In the genomic region with DNA sequence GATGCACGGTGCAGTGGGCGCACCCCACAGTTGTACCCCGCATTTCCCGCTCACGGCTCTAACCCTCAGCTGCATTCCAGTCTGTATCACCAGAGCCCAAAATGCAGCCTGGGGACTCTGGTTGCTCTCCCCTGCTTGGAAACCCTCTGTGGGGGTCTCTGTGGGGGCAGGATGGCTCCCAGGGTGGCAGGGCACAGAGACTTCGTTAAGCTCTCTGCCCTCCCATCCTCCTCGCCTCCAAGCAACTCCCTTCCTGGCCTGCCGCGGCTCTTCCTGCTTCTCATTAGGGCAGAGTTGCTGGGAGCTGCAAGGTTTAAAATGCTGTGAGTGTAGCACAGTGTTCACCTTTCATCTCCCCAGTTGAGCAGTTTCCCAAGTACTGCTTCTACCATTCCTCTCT, we compare ENCODE assay signal across 25 cellular contexts.
DNase-seq lines count a peak whose midpoint lies in the region; ATAC-seq, FAIRE-seq and TF ChIP-seq lines count a peak whose summit lies in the region.
"Had no signal": no experiment of that assay in that cellular context is flagged by ENCODE, and none has a peak within 500 bp of the region (broad histone marks: within the 10 kb centered on the region; RNA-seq: fewer than 3 reads in every experiment).

No MANE protein-coding gene starts in this region.

- H3K27me3 Mint-ChIP-seq in activated CD4-positive, alpha-beta T cell treated with anti-CD3 and anti-CD28 coated beads, Interleukin-2, amount 10 ng/mL, durations not matched to agents 7 days and 5 days = peaks cover 28% of the 10 kb centered on the region
- H3K27me3 Mint-ChIP-seq in activated CD4-positive, alpha-beta T cell treated with anti-CD3 and anti-CD28 coated beads, Interleukin-2, amount 10 ng/mL, durations not matched to agents 24 days and 14 days = peaks cover 32% of the 10 kb centered on the region
- H3K27me3 Mint-ChIP-seq in nephron (ENCODE audit: low read depth) = peaks cover 13% of the 10 kb centered on the region
- peaks cover 8% of the 10 kb centered on the region for H3K27me3 Mint-ChIP-seq in type B pancreatic cell
- H3K27me3 Mint-ChIP-seq in activated naive CD4-positive, alpha-beta T cell treated with anti-CD3 and anti-CD28 coated beads, Interleukin-2, amount 10 ng/mL, durations not matched to agents 7 days and 5 days = peaks cover 81% of the 10 kb centered on the region
- H3K27me3 Mint-ChIP-seq in activated CD8-positive, alpha-beta memory T cell treated with anti-CD3 and anti-CD28 coated beads, Interleukin-2, amount 10 ng/mL, durations not matched to agents 7 days and 5 days = peaks cover 19% of the 10 kb centered on the region

- no peaks in the 10 kb centered on the region for H3K27me3 ChIP-seq in pancreas
- H3K27me3 ChIP-seq: BE2C had no signal

- H3K36me3 ChIP-seq in pancreas = no peaks in the 10 kb centered on the region
- H3K36me3 ChIP-seq: BE2C, colonic mucosa, SJCRH30 had no signal

- no peaks in the 10 kb centered on the region for H3K9me3 ChIP-seq in pancreas
- H3K9me3 ChIP-seq: BE2C, colonic mucosa, SJCRH30 had no signal

- intact Hi-C loops in activated CD4-positive, alpha-beta T cell treated with anti-CD3 and anti-CD28 coated beads, Interleukin-2, amount 10 ng/mL, durations not matched to agents 24 days and 14 days (cut with micrococcal nuclease) = no loop called here
- intact Hi-C loops in pancreas (cut with DNase I) = no loop called here

- no peak overlapping the region for H3K4me3 Mint-ChIP-seq in activated CD4-positive, alpha-beta T cell treated with anti-CD3 and anti-CD28 coated beads, Interleukin-2, amount 10 ng/mL, durations not matched to agents 7 days and 5 days
- no peak overlapping the region for H3K4me3 Mint-ChIP-seq in activated CD4-positive, alpha-beta T cell treated with anti-CD3 and anti-CD28 coated beads, Interleukin-2, amount 10 ng/mL, durations not matched to agents 24 days and 14 days
- H3K4me3 Mint-ChIP-seq in nephron = no peak overlapping the region
- H3K4me3 Mint-ChIP-seq in type B pancreatic cell = no peak overlapping the region
- no peak overlapping the region for H3K4me3 Mint-ChIP-seq in activated naive CD4-positive, alpha-beta T cell treated with anti-CD3 and anti-CD28 coated beads, Interleukin-2, amount 10 ng/mL, durations not matched to agents 7 days and 5 days
- no peak overlapping the region for H3K4me3 Mint-ChIP-seq in activated CD8-positive, alpha-beta memory T cell treated with anti-CD3 and anti-CD28 coated beads, Interleukin-2, amount 10 ng/mL, durations not matched to agents 7 days and 5 days
- H3K4me3 Mint-ChIP-seq: activated naive CD8-positive, alpha-beta T cell; activated T-helper 17 cell treated with anti-CD3 and anti-CD28 coated beads, Interleukin-2, amount 50 U/mL, for 72 hours; natural killer cell treated with Interleukin-12 subunit alpha and Interleukin-12 subunit beta and Interleukin-15 and Interleukin-18, amount 100 ng/mL, for 72 hours; T-helper 1 cell treated with Interleukin-12 subunit alpha and Interleukin-12 subunit beta and Interleukin-4 antibody, amounts not matched to agents 30 μg/mL and 1 μg/mL, for 36 hours had no signal

- H3K4me3 ChIP-seq in pancreas = no peak overlapping the region
- H3K4me3 ChIP-seq: colonic mucosa, GM23248, SJCRH30, smooth muscle cell had no signal

- no peaks in the 10 kb centered on the region for H3K9me3 Mint-ChIP-seq in activated CD4-positive, alpha-beta T cell treated with anti-CD3 and anti-CD28 coated beads, Interleukin-2, amount 10 ng/mL, durations not matched to agents 7 days and 5 days
- H3K9me3 Mint-ChIP-seq in activated CD4-positive, alpha-beta T cell treated with anti-CD3 and anti-CD28 coated beads, Interleukin-2, amount 10 ng/mL, durations not matched to agents 24 days and 14 days = no peaks in the 10 kb centered on the region
- H3K9me3 Mint-ChIP-seq in nephron (no peaks in the 10 kb centered on the region), type B pancreatic cell (no peaks in the 10 kb centered on the region)
- no peaks in the 10 kb centered on the region for H3K9me3 Mint-ChIP-seq in activated naive CD4-positive, alpha-beta T cell treated with anti-CD3 and anti-CD28 coated beads, Interleukin-2, amount 10 ng/mL, durations not matched to agents 7 days and 5 days
- no peaks in the 10 kb centered on the region for H3K9me3 Mint-ChIP-seq in activated CD8-positive, alpha-beta memory T cell treated with anti-CD3 and anti-CD28 coated beads, Interleukin-2, amount 10 ng/mL, durations not matched to agents 7 days and 5 days (ENCODE audit: low read depth)
- H3K9me3 Mint-ChIP-seq: activated T-helper 17 cell treated with anti-CD3 and anti-CD28 coated beads, Interleukin-2, amount 50 U/mL, for 72 hours; natural killer cell treated with Interleukin-12 subunit alpha and Interleukin-12 subunit beta and Interleukin-15 and Interleukin-18, amount 100 ng/mL, for 72 hours; T-helper 1 cell treated with Interleukin-12 subunit alpha and Interleukin-12 subunit beta and Interleukin-4 antibody, amounts not matched to agents 30 μg/mL and 1 μg/mL, for 36 hours had no signal

- peak overlapping the region; percentile 47 for H3K27ac ChIP-seq in cingulate gyrus (ENCODE audit: low read depth, low read length)
- no peak overlapping the region for H3K27ac ChIP-seq in pancreas
- H3K27ac ChIP-seq: colonic mucosa, GM23248, SJCRH30 had no signal

- FAIRE-seq in pancreas (lab: Jason Lieb, UNC) = no peak
- FAIRE-seq: RCC 7860 had no signal

- no peak for ATAC-seq in pancreas
- ATAC-seq in activated CD8-positive, alpha-beta memory T cell treated with anti-CD3 and anti-CD28 coated beads, Interleukin-2, amount 10 ng/mL, durations not matched to agents 7 days and 5 days = no peak
- ATAC-seq: activated T-helper 17 cell treated with anti-CD3 and anti-CD28 coated beads, Interleukin-2, amount 50 U/mL, for 72 hours had no signal

- peak overlapping the region; percentile 25 for H3K27ac Mint-ChIP-seq in activated CD4-positive, alpha-beta T cell treated with anti-CD3 and anti-CD28 coated beads, Interleukin-2, amount 10 ng/mL, durations not matched to agents 7 days and 5 days
- H3K27ac Mint-ChIP-seq in activated CD4-positive, alpha-beta T cell treated with anti-CD3 and anti-CD28 coated beads, Interleukin-2, amount 10 ng/mL, durations not matched to agents 24 days and 14 days = no peak overlapping the region
- H3K27ac Mint-ChIP-seq in nephron = peak overlapping the region; percentile 81 to 91 (median 84)
- H3K27ac Mint-ChIP-seq in type B pancreatic cell = peak overlapping the region; percentile 5
- H3K27ac Mint-ChIP-seq in activated naive CD4-positive, alpha-beta T cell treated with anti-CD3 and anti-CD28 coated beads, Interleukin-2, amount 10 ng/mL, durations not matched to agents 7 days and 5 days = no peak overlapping the region
- no peak overlapping the region for H3K27ac Mint-ChIP-seq in activated CD8-positive, alpha-beta memory T cell treated with anti-CD3 and anti-CD28 coated beads, Interleukin-2, amount 10 ng/mL, durations not matched to agents 7 days and 5 days
- H3K27ac Mint-ChIP-seq: activated naive CD8-positive, alpha-beta T cell; activated T-helper 17 cell treated with anti-CD3 and anti-CD28 coated beads, Interleukin-2, amount 50 U/mL, for 72 hours; natural killer cell treated with Interleukin-12 subunit alpha and Interleukin-12 subunit beta and Interleukin-15 and Interleukin-18, amount 100 ng/mL, for 72 hours; T-helper 1 cell treated with Interleukin-12 subunit alpha and Interleukin-12 subunit beta and Interleukin-4 antibody, amounts not matched to agents 30 μg/mL and 1 μg/mL, for 36 hours had no signal

- 54 to 59% methylated on average over 9 of the region's 9 CpGs for WGBS in pancreas, 2 donors

- H3K4me1 ChIP-seq in pancreas = no peaks in the 10 kb centered on the region
- H3K4me1 ChIP-seq: colonic mucosa, SJCRH30 had no signal

- POLR2A ChIA-PET in activated CD4-positive, alpha-beta T cell treated with anti-CD3 and anti-CD28 coated beads, Interleukin-2, amount 10 ng/mL, durations not matched to agents 7 days and 5 days (lab: Charles Lee) = no interaction called here

- peaks cover 5% of the 10 kb centered on the region for H3K4me1 Mint-ChIP-seq in activated CD4-positive, alpha-beta T cell treated with anti-CD3 and anti-CD28 coated beads, Interleukin-2, amount 10 ng/mL, durations not matched to agents 7 days and 5 days
- peaks cover 3% of the 10 kb centered on the region for H3K4me1 Mint-ChIP-seq in activated CD4-positive, alpha-beta T cell treated with anti-CD3 and anti-CD28 coated beads, Interleukin-2, amount 10 ng/mL, durations not matched to agents 24 days and 14 days
- peaks cover 69% of the 10 kb centered on the region for H3K4me1 Mint-ChIP-seq in nephron
- peaks cover 72% of the 10 kb centered on the region for H3K4me1 Mint-ChIP-seq in type B pancreatic cell (ENCODE audit: unreplicated experiment)
- peaks cover 6% of the 10 kb centered on the region for H3K4me1 Mint-ChIP-seq in activated naive CD4-positive, alpha-beta T cell treated with anti-CD3 and anti-CD28 coated beads, Interleukin-2, amount 10 ng/mL, durations not matched to agents 7 days and 5 days
- peaks cover 6% of the 10 kb centered on the region for H3K4me1 Mint-ChIP-seq in activated CD8-positive, alpha-beta memory T cell treated with anti-CD3 and anti-CD28 coated beads, Interleukin-2, amount 10 ng/mL, durations not matched to agents 7 days and 5 days

- TF ChIP-seq CTCF in nephron (IDR thresholded peaks at IDR 0.05; ENCODE audit: unreplicated experiment in 3 of 3) (no peak), type B pancreatic cell (conservative IDR thresholded peaks at IDR 0.05) (no peak), pancreas (IDR thresholded peaks at IDR 0.05) (no peak)

- CTCF ChIA-PET in activated CD4-positive, alpha-beta T cell treated with anti-CD3 and anti-CD28 coated beads, Interleukin-2, amount 10 ng/mL, durations not matched to agents 7 days and 5 days (lab: Charles Lee) = interaction anchor here (0.7 to 2.5 kb wide), 2 partner anchors 11 to 16 kb away, joined by 3 to 5 read pairs; no protein-coding TSS in a partner anchor
- CTCF ChIA-PET in activated naive CD4-positive, alpha-beta T cell treated with anti-CD3 and anti-CD28 coated beads, Interleukin-2, amount 10 ng/mL, durations not matched to agents 7 days and 5 days (lab: Charles Lee) = no interaction called here
- CTCF ChIA-PET in activated CD8-positive, alpha-beta memory T cell treated with anti-CD3 and anti-CD28 coated beads, Interleukin-2, amount 10 ng/mL, durations not matched to agents 7 days and 5 days (lab: Charles Lee) = interaction anchor here (1.1 to 1.8 kb wide), 2 partner anchors 10 to 26 kb away, joined by 3 read pairs; no protein-coding TSS in a partner anchor

- DNase-seq in activated CD4-positive, alpha-beta T cell treated with anti-CD3 and anti-CD28 coated beads, Interleukin-2, amount 10 ng/mL, durations not matched to agents 7 days and 5 days = no peak
- no peak for DNase-seq in activated CD4-positive, alpha-beta T cell treated with anti-CD3 and anti-CD28 coated beads, Interleukin-2, amount 10 ng/mL, durations not matched to agents 24 days and 14 days
- DNase-seq in type B pancreatic cell (ENCODE audit: extremely low spot score, unreplicated experiment) (no peak), pancreas (no peak)
- no peak for DNase-seq in activated naive CD4-positive, alpha-beta T cell treated with anti-CD3 and anti-CD28 coated beads, Interleukin-2, amount 10 ng/mL, durations not matched to agents 7 days and 5 days
- DNase-seq in activated CD8-positive, alpha-beta memory T cell treated with anti-CD3 and anti-CD28 coated beads, Interleukin-2, amount 10 ng/mL, durations not matched to agents 7 days and 5 days = no peak
- DNase-seq: activated CD4-positive, alpha-beta T cell treated with anti-CD3 and anti-CD28 coated beads, Interleukin-2, amount 50 U/mL, for 1 hour; colonic mucosa; GM23248; Kasumi-1; NCI-H1048; NCI-H2081; NCI-H446 treated with DMSO at 0.1 percent for 48 hours; NK-92 treated with Interleukin-12 subunit alpha and Interleukin-12 subunit beta, amount 100 ng/mL, for 24 hours; SJCRH30; stimulated activated naive CD4-positive, alpha-beta T cell had no signal

- no peaks in the 10 kb centered on the region for H3K36me3 Mint-ChIP-seq in activated CD4-positive, alpha-beta T cell treated with anti-CD3 and anti-CD28 coated beads, Interleukin-2, amount 10 ng/mL, durations not matched to agents 7 days and 5 days (ENCODE audit: low read depth)
- no peaks in the 10 kb centered on the region for H3K36me3 Mint-ChIP-seq in activated CD4-positive, alpha-beta T cell treated with anti-CD3 and anti-CD28 coated beads, Interleukin-2, amount 10 ng/mL, durations not matched to agents 24 days and 14 days (ENCODE audit: low read depth)
- H3K36me3 Mint-ChIP-seq in nephron (ENCODE audit: low read depth) (no peaks in the 10 kb centered on the region), type B pancreatic cell (no peaks in the 10 kb centered on the region)
- no peaks in the 10 kb centered on the region for H3K36me3 Mint-ChIP-seq in activated naive CD4-positive, alpha-beta T cell treated with anti-CD3 and anti-CD28 coated beads, Interleukin-2, amount 10 ng/mL, durations not matched to agents 7 days and 5 days
- no peaks in the 10 kb centered on the region for H3K36me3 Mint-ChIP-seq in activated CD8-positive, alpha-beta memory T cell treated with anti-CD3 and anti-CD28 coated beads, Interleukin-2, amount 10 ng/mL, durations not matched to agents 7 days and 5 days
- H3K36me3 Mint-ChIP-seq: activated naive CD8-positive, alpha-beta T cell; natural killer cell treated with Interleukin-12 subunit alpha and Interleukin-12 subunit beta and Interleukin-15 and Interleukin-18, amount 100 ng/mL, for 72 hours had no signal

Comparison
In these comparisons a context has a peak if more than half of its experiments do, and no peak if none do; other contexts are left out.
1. H3K27ac Mint-ChIP-seq: peak in activated CD4-positive, alpha-beta T cell treated with anti-CD3 and anti-CD28 coated beads, Interleukin-2, amount 10 ng/mL, durations not matched to agents 7 days and 5 days (single experiment), nephron (3 of 3) and type B pancreatic cell (single experiment); none in activated CD4-positive, alpha-beta T cell treated with anti-CD3 and anti-CD28 coated beads, Interleukin-2, amount 10 ng/mL, durations not matched to agents 24 days and 14 days (single experiment), activated naive CD4-positive, alpha-beta T cell treated with anti-CD3 and anti-CD28 coated beads, Interleukin-2, amount 10 ng/mL, durations not matched to agents 7 days and 5 days (single experiment) and activated CD8-positive, alpha-beta memory T cell treated with anti-CD3 and anti-CD28 coated beads, Interleukin-2, amount 10 ng/mL, durations not matched to agents 7 days and 5 days (single experiment).